In the genomic region with DNA sequence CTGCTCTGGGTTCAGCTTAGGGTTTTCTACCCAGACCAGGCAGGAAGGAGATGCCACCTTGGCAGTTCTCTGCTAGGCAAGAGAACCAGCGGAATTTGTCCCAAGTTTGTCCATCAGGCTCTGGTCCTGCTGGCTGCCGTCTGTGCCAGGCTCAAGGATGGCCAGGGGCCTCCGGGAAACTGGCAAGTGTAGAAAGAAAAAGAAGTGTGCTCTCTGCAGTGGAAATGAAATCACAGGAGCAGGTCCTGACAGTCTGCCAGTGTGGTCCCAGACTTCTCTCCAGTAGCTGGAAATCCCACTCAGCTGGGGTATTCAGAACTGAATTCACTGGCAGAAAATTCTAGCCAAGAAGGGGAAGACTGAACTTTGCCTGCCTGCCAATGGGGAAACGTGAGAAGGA, we compare ENCODE assay signal across 15 cellular contexts.
DNase-seq lines count a peak whose midpoint lies in the region; ATAC-seq, FAIRE-seq and TF ChIP-seq lines count a peak whose summit lies in the region.
"Had no signal": no experiment of that assay in that cellular context is flagged by ENCODE, and none has a peak within 500 bp of the region (broad histone marks: within the 10 kb centered on the region; RNA-seq: fewer than 3 reads in every experiment).

No MANE protein-coding gene starts in this region.

- H3K4me3 ChIP-seq in AG04450 (ENCODE audit: low read depth, low read length) (no peak overlapping the region), Panc1 (ENCODE audit: low read depth in 2 of 2, low read length in 2 of 2) (no peak overlapping the region), H1 (ENCODE audit: extremely low read depth in 1 of 4, insufficient read depth in 2 of 4, low read depth in 3 of 4, low read length in 4 of 4) (no peak overlapping the region), osteoblast (ENCODE audit: insufficient read depth, low read length) (no peak overlapping the region), uterus (no peak overlapping the region)

- BruUV-seq in Panc1 (replicated peaks; lab: Mats Ljungman, UMichigan), result no TSS peak

- TF ChIP-seq POLR2A in H1 (IDR thresholded peaks at IDR 0.05; ENCODE audit: control extremely low read depth in 1 of 2, low read depth in 2 of 2, low read length in 2 of 2), result no peak
- no peak for TF ChIP-seq POLR2A in uterus (IDR thresholded peaks at IDR 0.05)

- H3K56ac ChIP-seq in H1 (replicated peaks; ENCODE audit: insufficient read length, low read depth, low read length), result no peak overlapping the region

- H3K4me1 ChIP-seq in Panc1 (ENCODE audit: control insufficient read depth, insufficient read depth, low read length) (peaks cover 11% of the 10 kb centered on the region), H1 (replicated peaks in 1 of 4; ENCODE audit: control insufficient read depth in 3 of 4, insufficient read depth in 4 of 4, low read length in 3 of 4) (peaks cover 2 to 7% (median 5%) of the 10 kb centered on the region in 4 experiments; a peak in 6 of 7 replicates), osteoblast (ENCODE audit: insufficient read depth, low read length) (peaks cover 48% of the 10 kb centered on the region), uterus (peaks cover 2 to 28% of the 10 kb centered on the region in 2 donors)

- TF ChIP-seq EP300 in H1 (IDR thresholded peaks at IDR 0.05; ENCODE audit: borderline replicate concordance in 1 of 2, low read depth in 2 of 2, low read length in 2 of 2), result no peak

- H3K9me3 ChIP-seq in AG04450 (ENCODE audit: control insufficient read depth, insufficient read depth, low read length) (no peaks in the 10 kb centered on the region), Panc1 (ENCODE audit: control insufficient read depth, insufficient read depth, low read depth, low read length) (no peaks in the 10 kb centered on the region), H1 (ENCODE audit: insufficient read depth in 2 of 2, low read depth in 1 of 2, low read length in 1 of 2) (no peaks in the 10 kb centered on the region), osteoblast (ENCODE audit: low read depth, low read length) (no peaks in the 10 kb centered on the region), uterus (no peaks in the 10 kb centered on the region)

- 0 out of 2 replicates have a peak overlapping the region, but pooled peaks have one; percentile 68 for H2BK12ac ChIP-seq in H1 (ENCODE audit: low read depth, low read length)

- no peak overlapping the region for H2AK5ac ChIP-seq in H1 (ENCODE audit: low read depth, low read length)

- no peak overlapping the region for H3K14ac ChIP-seq in H1 (ENCODE audit: insufficient read length)

- 0 out of 2 replicates have a peak overlapping the region, but pooled peaks have one; percentile 3 for H2BK20ac ChIP-seq in H1 (ENCODE audit: low read length)

- DNase-seq in AG04450 (ENCODE audit: low read depth, low spot score), result no peak
- DNase-seq in Panc1 (ENCODE audit: low read depth, low spot score), result no peak
- no peak for DNase-seq in H1 (ENCODE audit: low read depth in 1 of 2, low spot score in 2 of 2)
- peak; percentile 58 for DNase-seq in osteoblast (ENCODE audit: insufficient read length, low spot score, missing footprints)
- DNase-seq in NCI-H2227 (lab: John Stamatoyannopoulos, UW; ENCODE audit: unreplicated experiment), result no peak
- DNase-seq in H4 (ENCODE audit: low spot score), result no peak
- no peak for DNase-seq in uterus
- DNase-seq: activated CD8-positive, alpha-beta memory T cell treated with anti-CD3 and anti-CD28 coated beads, Interleukin-2, amount 50 U/mL, for 4 hours; DMS79; H9; NCI-H1105; NK-92 treated with Interleukin-12 subunit alpha and Interleukin-12 subunit beta, amount 100 ng/mL, for 24 hours; stimulated activated naive CD8-positive, alpha-beta T cell treated with anti-CD3 and anti-CD28 coated beads, Interleukin-15, amount 100 ng/mL, for 72 hours had no signal

- no peak overlapping the region for H4K8ac ChIP-seq in H1 (ENCODE audit: extremely low read depth, insufficient read depth, low read length)

- TF ChIP-seq CTCF in AG04450 (IDR thresholded peaks at IDR 0.05; ENCODE audit: low read depth, low read length), result no peak
- no peak for TF ChIP-seq CTCF in Panc1 (IDR thresholded peaks at IDR 0.05)
- no peak for TF ChIP-seq CTCF in H1 (IDR thresholded peaks at IDR 0.05; ENCODE audit: control extremely low read depth in 1 of 3, insufficient read depth in 1 of 3, low read depth in 1 of 3, low read length in 3 of 3)
- TF ChIP-seq CTCF in osteoblast (IDR thresholded peaks at IDR 0.05; ENCODE audit: extremely low read depth, low read depth, low read length), result no peak
- no peak for TF ChIP-seq CTCF in uterus (IDR thresholded peaks at IDR 0.05)

- no peak overlapping the region for H3K9ac ChIP-seq in H1 (replicated peaks in 1 of 4; ENCODE audit: extremely low read depth in 1 of 4, low read depth in 3 of 4, low read length in 3 of 4)

- ATAC-seq in Panc1 (no peak), GM18502 (IDR thresholded peaks at IDR 0.05; ENCODE audit: poor library complexity, unreplicated experiment) (no peak)
- ATAC-seq: stimulated activated naive CD8-positive, alpha-beta T cell treated with anti-CD3 and anti-CD28 coated beads, Interleukin-15, amount 100 ng/mL, for 72 hours had no signal

- no peak overlapping the region for H4K91ac ChIP-seq in H1 (replicated peaks; ENCODE audit: insufficient read length, low read length)

- H3K4ac ChIP-seq in H1 (replicated peaks; ENCODE audit: insufficient read length, low read depth, low read length), result no peak overlapping the region

- no peaks in the 10 kb centered on the region for H4K20me1 ChIP-seq in H1 (replicated peaks in 1 of 2; ENCODE audit: control insufficient read depth in 1 of 2, insufficient read depth in 2 of 2, low read length in 2 of 2)
- H4K20me1 ChIP-seq in osteoblast (ENCODE audit: insufficient read depth, low read length), result no peaks in the 10 kb centered on the region

- POLR2A ChIA-PET in AG04450 (lab: Yijun Ruan, JAX), result no interaction called here
- POLR2A ChIA-PET in Panc1 (lab: Charles Lee), result no interaction called here
- POLR2A ChIA-PET in H1 (lab: Charles Lee; ENCODE audit: partially characterized antibody), result interaction anchor here (0.6 to 0.9 kb wide), 2 partner anchors 14 to 189 kb away, joined by 3 read pairs; no protein-coding TSS in a partner anchor

- in situ Hi-C loops in Panc1 (cut with HindIII; ENCODE audit: low pct_unique_long_range_greater_than_20kb, low sequenced_read_pairs), result no loop called here

- H3K79me2 ChIP-seq in H1 (ENCODE audit: control insufficient read depth in 1 of 2, insufficient read depth in 2 of 2, low read length in 2 of 2), result no peaks in the 10 kb centered on the region
- peaks cover 11% of the 10 kb centered on the region for H3K79me2 ChIP-seq in osteoblast (ENCODE audit: insufficient read depth, low read length)

- H2BK120ac ChIP-seq in H1 (replicated peaks; ENCODE audit: low read depth, low read length), result no peak overlapping the region

- no peak overlapping the region for H4K5ac ChIP-seq in H1 (ENCODE audit: insufficient read length, low read depth, low read length)

- H3K27ac ChIP-seq in AG04450 (ENCODE audit: low read depth, low read length) (peak overlapping the region; percentile 11), Panc1 (ENCODE audit: low read length) (peak overlapping the region; percentile 57; the same call in 1 of the 2 replicates), H1 (ENCODE audit: low read depth, low read length) (no peak overlapping the region), osteoblast (ENCODE audit: low read depth, low read length) (peak overlapping the region; percentile 98), uterus (peak overlapping the region in 1 of 2 donors; percentile 63)

- H2BK5ac ChIP-seq in H1 (ENCODE audit: low read depth, low read length), result no peak overlapping the region

- WGBS in H1 (ENCODE audit: extremely low coverage in 1 of 2, insufficient coverage in 1 of 2, insufficient read length in 1 of 2, insufficient replicate concordance in 2 of 2, low coverage in 1 of 2, low lambda C conversion rate in 2 of 2, missing lambda C conversion rate in 1 of 2), 2 experiments, result 91% methylated on average over 4 of the region's 4 CpGs; no CpG with 5 or more reads in 1 of the 2 experiments

- no peaks in the 10 kb centered on the region for H3K79me1 ChIP-seq in H1 (ENCODE audit: low read depth, low read length)

- no peak overlapping the region for H2BK15ac ChIP-seq in H1 (ENCODE audit: low read length)

- no peaks in the 10 kb centered on the region for H3K23me2 ChIP-seq in H1 (ENCODE audit: low read depth, low read length)

- FAIRE-seq in H1 (lab: Jason Lieb, UNC), result no peak
- FAIRE-seq: colon had no signal

- H3K36me3 ChIP-seq in Panc1 (ENCODE audit: control insufficient read depth, insufficient read depth, low read length) (no peaks in the 10 kb centered on the region), H1 (ENCODE audit: control insufficient read depth in 2 of 4, insufficient read depth in 4 of 4, low read length in 3 of 4) (no peaks in the 10 kb centered on the region), osteoblast (ENCODE audit: insufficient read depth, low read length) (peaks cover 41% of the 10 kb centered on the region), uterus (no peaks in the 10 kb centered on the region)

- H3K18ac ChIP-seq in H1 (ENCODE audit: extremely low read depth, low read length), result no peak overlapping the region

- H2AFZ ChIP-seq in H1 (ENCODE audit: low read length) (no peak overlapping the region), osteoblast (ENCODE audit: low read length) (no peak overlapping the region)

- no peak overlapping the region for H3K4me2 ChIP-seq in H1 (ENCODE audit: insufficient read depth in 1 of 2, low read depth in 2 of 2, low read length in 2 of 2)
- H3K4me2 ChIP-seq in osteoblast (ENCODE audit: insufficient read depth, low read length), result no peak overlapping the region

- CTCF ChIA-PET in AG04450 (lab: Charles Lee) (no interaction called here), Panc1 (lab: Charles Lee) (no interaction called here), H1 (lab: Charles Lee; ENCODE audit: partially characterized antibody) (interaction anchor here (0.5 to 2.7 kb wide), 5 partner anchors 15 to 387 kb away, joined by 3 to 7 read pairs (median 4); no protein-coding TSS in a partner anchor)

- no peaks in the 10 kb centered on the region for H3K27me3 ChIP-seq in AG04450 (ENCODE audit: control insufficient read depth, insufficient read depth, low read length)
- H3K27me3 ChIP-seq in Panc1 (ENCODE audit: control insufficient read depth, insufficient read depth, low read length), result no peaks in the 10 kb centered on the region
- no peaks in the 10 kb centered on the region for H3K27me3 ChIP-seq in H1 (replicated peaks in 1 of 4; ENCODE audit: control insufficient read depth in 3 of 4, extremely low read depth in 1 of 4, insufficient read depth in 3 of 4, low read length in 3 of 4)
- no peaks in the 10 kb centered on the region for H3K27me3 ChIP-seq in osteoblast (ENCODE audit: insufficient read depth, low read length)
- H3K27me3 ChIP-seq in uterus, result no peaks in the 10 kb centered on the region

- no peak for TF ChIP-seq RAD21 in H1 (IDR thresholded peaks at IDR 0.05 in 1 of 2, conservative IDR thresholded peaks at IDR 0.05 in 1 of 2; ENCODE audit: low read depth in 2 of 2, low read length in 2 of 2)

- H3K23ac ChIP-seq in H1 (ENCODE audit: insufficient read length), result no peak overlapping the region

- intact Hi-C loops in Panc1 (cut with micrococcal nuclease; ENCODE audit: unreplicated experiment) (no loop called here), uterus (cut with DNase I; ENCODE audit: low total_unique reads) (no loop called here)

TF ChIP-seq in H1, 55 proteins besides CTCF, POLR2A, EP300 and RAD21 (continues in another document):
- TF ChIP-seq HDAC6 (IDR thresholded peaks at IDR 0.05; ENCODE audit: low read depth, low read length), result no peak
